8 cellular contexts compared by ENCODE assay signal in the genomic region with DNA sequence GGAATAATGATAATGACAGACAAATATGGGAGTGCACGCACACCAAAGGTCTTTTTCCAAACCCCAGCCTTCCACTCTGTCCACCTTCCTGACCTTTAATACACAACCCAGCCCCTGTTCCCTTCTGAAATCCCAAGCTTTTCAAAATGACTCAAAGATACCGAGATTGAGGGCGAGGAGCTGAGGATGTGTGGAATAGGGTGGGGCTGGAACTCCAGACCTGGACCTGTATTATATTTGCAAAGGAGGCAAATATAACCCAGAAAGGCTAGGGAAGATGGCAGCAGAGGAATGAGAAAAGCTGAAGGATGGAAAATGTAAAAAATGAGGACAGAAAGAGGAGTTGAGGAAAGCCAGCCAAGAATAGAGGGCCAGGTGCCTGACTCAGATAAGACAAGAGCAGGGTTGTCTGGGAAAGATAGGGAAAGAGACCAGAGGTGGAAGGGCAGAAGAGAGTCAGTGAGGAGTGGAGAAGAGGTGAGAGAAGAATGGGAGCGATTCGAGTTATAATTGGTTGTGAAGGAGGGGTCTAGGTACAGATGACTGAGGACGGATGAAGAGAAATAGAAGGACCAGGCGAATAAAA. TPM values are rescaled to one million over a fixed set of nuclear protein-coding genes. Genes with fewer than 3 reads are reported as not detected.
A peak's percentile ranks its signal among the peaks of the same experiment; 100 is the strongest.
DNase-seq lines count a peak whose midpoint lies in the region; ATAC-seq, FAIRE-seq and TF ChIP-seq lines count a peak whose summit lies in the region.

No MANE protein-coding gene starts in this region.

- H3K79me2 ChIP-seq in endothelial cell of umbilical vein (ENCODE audit: control insufficient read depth, insufficient read depth, low read length): peaks cover 32% of the 10 kb centered on the region

- H3K27me3 ChIP-seq in endothelial cell of umbilical vein (ENCODE audit: control insufficient read depth in 2 of 2, insufficient read depth in 2 of 2, low read length in 2 of 2): no peaks in the 10 kb centered on the region
- no peaks in the 10 kb centered on the region for H3K27me3 ChIP-seq in prostate gland (replicated peaks; ENCODE audit: insufficient read depth)

- TF ChIP-seq POLR2A in endothelial cell of umbilical vein (IDR thresholded peaks at IDR 0.05; ENCODE audit: low read depth, low read length): no peak
- TF ChIP-seq POLR2A in prostate gland (IDR thresholded peaks at IDR 0.05): no peak

- no peak overlapping the region for H3K9ac ChIP-seq in endothelial cell of umbilical vein (replicated peaks; ENCODE audit: extremely low read depth, insufficient read depth, low read length)

- POLR2A ChIA-PET in endothelial cell of umbilical vein (lab: Charles Lee): interaction anchor here (0.8 to 2.5 kb wide), 5 partner anchors 12 to 294 kb away, joined by 3 to 43 read pairs (median 9); a partner anchor contains a TSS

- H4K20me1 ChIP-seq in endothelial cell of umbilical vein (replicated peaks; ENCODE audit: control insufficient read depth, extremely low read depth, insufficient read depth, low read length): no peaks in the 10 kb centered on the region

- no peaks in the 10 kb centered on the region for H3K9me3 ChIP-seq in endothelial cell of umbilical vein (replicated peaks; ENCODE audit: control insufficient read depth, insufficient read depth, low read length)
- H3K9me3 ChIP-seq in prostate gland: no peaks in the 10 kb centered on the region

- no peaks in the 10 kb centered on the region for H3K9me1 ChIP-seq in endothelial cell of umbilical vein (replicated peaks; ENCODE audit: control insufficient read depth, extremely low read depth, insufficient read depth, low read length)

- peak; percentile 75 for DNase-seq in NCI-H1092 treated with DMSO at 0.1 percent for 48 hours (lab: John Stamatoyannopoulos, UW)
- no peak for DNase-seq in NCI-H1092 (lab: John Stamatoyannopoulos, UW)
- DNase-seq in endothelial cell of umbilical vein (ENCODE audit: low read depth, low spot score): peak; percentile 41
- DNase-seq in prostate gland (ENCODE audit: low spot score): no peak
- no peak for DNase-seq in NCI-H2081 (lab: John Stamatoyannopoulos, UW)
- no peak for DNase-seq in HuH-7 (ENCODE audit: low spot score)

- H3K4me2 ChIP-seq in endothelial cell of umbilical vein (ENCODE audit: insufficient read depth, low read length): peak overlapping the region; percentile 33

- intact Hi-C loops in endothelial cell of umbilical vein (cut with micrococcal nuclease): no loop called here
- intact Hi-C loops in prostate gland (cut with DNase I): loop anchor here (5.0 kb wide), 2 partner anchors 62 to 153 kb away; a partner anchor contains a TSS

- no TSS peak for BruUV-seq in endothelial cell of umbilical vein (replicated peaks; lab: Mats Ljungman, UMichigan)

- ATAC-seq in GM21528 (IDR thresholded peaks at IDR 0.05; ENCODE audit: low FRiP score, unreplicated experiment): no peak

- H3K27ac ChIP-seq in endothelial cell of umbilical vein (ENCODE audit: insufficient read depth, low read depth, low read length) (peak overlapping the region; percentile 70), prostate gland (peak overlapping the region; percentile 92 to 99)

- no peak for TF ChIP-seq CTCF in endothelial cell of umbilical vein (IDR thresholded peaks at IDR 0.05; ENCODE audit: extremely low read depth in 1 of 2, insufficient read depth in 1 of 2, low read depth in 1 of 2, low read length in 2 of 2)
- TF ChIP-seq CTCF in prostate gland (IDR thresholded peaks at IDR 0.05): no peak

- H3K4me3 ChIP-seq in endothelial cell of umbilical vein (replicated peaks in 1 of 3; ENCODE audit: insufficient read depth in 1 of 3, low read depth in 1 of 3, low read length in 3 of 3): peak overlapping the region in 1 of 3 experiments; percentile 21
- H3K4me3 ChIP-seq in prostate gland: peak overlapping the region; percentile 89 to 91

- H2AFZ ChIP-seq in endothelial cell of umbilical vein (ENCODE audit: low read depth, low read length): peak overlapping the region; percentile 28

- CTCF ChIA-PET in endothelial cell of umbilical vein (lab: Charles Lee): interaction anchor here (1.1 to 8.4 kb wide), 5 partner anchors 12 to 60 kb away, joined by 4 to 234 read pairs (median 12); a partner anchor contains a TSS

- peak; percentile 80 for FAIRE-seq in endothelial cell of umbilical vein (lab: Jason Lieb, UNC)

- H3K36me3 ChIP-seq in endothelial cell of umbilical vein (ENCODE audit: control insufficient read depth in 2 of 2, extremely low read depth in 1 of 2, insufficient read depth in 2 of 2, low read length in 2 of 2) (peaks cover 0 to 9% of the 10 kb centered on the region in 2 experiments), prostate gland (peaks cover 0 to 2% of the 10 kb centered on the region in 2 donors)

- dilution Hi-C loops in endothelial cell of umbilical vein (cut with MboI; ENCODE audit: extremely low pct_ligation_motif_present, low sequenced_read_pairs): no loop called here

- WGBS in prostate gland: 25% methylated on average over 7 of the region's 7 CpGs

- H3K4me1 ChIP-seq in endothelial cell of umbilical vein (ENCODE audit: control insufficient read depth, extremely low read depth, insufficient read depth, low read length) (peaks cover 38% of the 10 kb centered on the region), prostate gland (replicated peaks) (peaks cover 12% of the 10 kb centered on the region)

TF ChIP-seq in PFSK-1, 5 proteins besides CTCF, POLR2A, EP300 and RAD21 (continues in another document):
- TF ChIP-seq SIN3A (IDR thresholded peaks at IDR 0.05; ENCODE audit: borderline replicate concordance, insufficient read depth, low read length) (no peak), TAF1 (IDR thresholded peaks at IDR 0.05; ENCODE audit: borderline replicate concordance, insufficient read depth, low read length) (no peak)

RNA-seq across cellular contexts. Expression of a gene that starts 1.0 kb away (rescaled TPM):
- polyA plus RNA-seq in PFSK-1 (2012; ENCODE audit: insufficient read length, low read depth): 359 TPM
- total RNA-seq in endothelial cell of umbilical vein (518 and 555 TPM in 2 replicates), prostate gland (100 to 1,000 TPM; 285 to 339 TPM)
- 661 and 787 TPM in 2 replicates for polyA plus RNA-seq in endothelial cell of umbilical vein
- polyA plus RNA-seq in endothelial cell of umbilical vein (2011; cell fraction: cytosol; rRNA removed): 356 and 357 TPM in 2 replicates
- 146 and 181 TPM in 2 replicates for polyA plus RNA-seq in endothelial cell of umbilical vein (2011; cell fraction: nucleus; rRNA removed)
- polyA plus RNA-seq in endothelial cell of umbilical vein (2012): 327 and 655 TPM in 2 replicates
- polyA minus RNA-seq in endothelial cell of umbilical vein: 264 and 340 TPM in 2 replicates
- polyA minus RNA-seq in endothelial cell of umbilical vein (2011; cell fraction: cytosol; rRNA and poly(A)+ RNA removed): 73.9 TPM
- polyA minus RNA-seq in endothelial cell of umbilical vein (2011; cell fraction: nucleus; rRNA and poly(A)+ RNA removed): 40.4 and 51.6 TPM in 2 replicates

RNA-seq across cellular contexts. Expression of a gene that starts 7.2 kb away (rescaled TPM):
- 0.40 TPM for polyA plus RNA-seq in PFSK-1 (2012; ENCODE audit: insufficient read length, low read depth)
- total RNA-seq in endothelial cell of umbilical vein (3.8 and 4.1 TPM in 2 replicates), prostate gland (10 to 100 TPM in 1 of 2 donors, under 1 TPM in 1; 0.73 to 13.1 TPM)
- polyA plus RNA-seq in endothelial cell of umbilical vein: 1.3 and 1.8 TPM in 2 replicates
- polyA plus RNA-seq in endothelial cell of umbilical vein (2011; cell fraction: cytosol; rRNA removed): 0.17 and 0.58 TPM in 2 replicates
- 8.8 and 10.8 TPM in 2 replicates for polyA plus RNA-seq in endothelial cell of umbilical vein (2011; cell fraction: nucleus; rRNA removed)
- 1.2 and 1.7 TPM in 2 replicates for polyA plus RNA-seq in endothelial cell of umbilical vein (2012)
- polyA minus RNA-seq in endothelial cell of umbilical vein: 0.58 and 1.8 TPM in 2 replicates
- not detected for polyA minus RNA-seq in endothelial cell of umbilical vein (2011; cell fraction: cytosol; rRNA and poly(A)+ RNA removed)
- polyA minus RNA-seq in endothelial cell of umbilical vein (2011; cell fraction: nucleus; rRNA and poly(A)+ RNA removed): 1.5 and 2.8 TPM in 2 replicates

RNA-seq across cellular contexts. Expression of a gene that starts 12.2 kb away (rescaled TPM):
- polyA plus RNA-seq in PFSK-1 (2012; ENCODE audit: insufficient read length, low read depth): 364 TPM
- total RNA-seq in endothelial cell of umbilical vein (136 and 147 TPM in 2 replicates), prostate gland (100 to 1,000 TPM; 267 to 282 TPM)
- polyA plus RNA-seq in endothelial cell of umbilical vein: 306 and 319 TPM in 2 replicates
- polyA plus RNA-seq in endothelial cell of umbilical vein (2011; cell fraction: cytosol; rRNA removed): 189 and 228 TPM in 2 replicates
- polyA plus RNA-seq in endothelial cell of umbilical vein (2011; cell fraction: nucleus; rRNA removed): 119 and 136 TPM in 2 replicates
- 160 and 203 TPM in 2 replicates for polyA plus RNA-seq in endothelial cell of umbilical vein (2012)
- 221 and 250 TPM in 2 replicates for polyA minus RNA-seq in endothelial cell of umbilical vein
- 55.0 TPM for polyA minus RNA-seq in endothelial cell of umbilical vein (2011; cell fraction: cytosol; rRNA and poly(A)+ RNA removed)
- 43.1 and 46.8 TPM in 2 replicates for polyA minus RNA-seq in endothelial cell of umbilical vein (2011; cell fraction: nucleus; rRNA and poly(A)+ RNA removed)

RNA-seq across cellular contexts. Expression of a gene that starts 24.2 kb away (rescaled TPM):
- polyA plus RNA-seq in PFSK-1 (2012; ENCODE audit: insufficient read length, low read depth): 0.21 TPM
- total RNA-seq in endothelial cell of umbilical vein (not detected in 2 replicates), prostate gland (1 to 10 TPM; 1.6 to 8.6 TPM)
- polyA plus RNA-seq in endothelial cell of umbilical vein: not detected in 2 replicates
- not detected in 2 replicates for polyA plus RNA-seq in endothelial cell of umbilical vein (2011; cell fraction: cytosol; rRNA removed)
- polyA plus RNA-seq in endothelial cell of umbilical vein (2011; cell fraction: nucleus; rRNA removed): not detected in 2 replicates
- 0.05 TPM in 1 of 2 replicates, not detected in the other for polyA plus RNA-seq in endothelial cell of umbilical vein (2012)
- not detected in 2 replicates for polyA minus RNA-seq in endothelial cell of umbilical vein
- not detected for polyA minus RNA-seq in endothelial cell of umbilical vein (2011; cell fraction: cytosol; rRNA and poly(A)+ RNA removed)
- polyA minus RNA-seq in endothelial cell of umbilical vein (2011; cell fraction: nucleus; rRNA and poly(A)+ RNA removed): not detected in 2 replicates

RNA-seq across cellular contexts. Expression of a gene that starts 41.3 kb away (rescaled TPM):
- 126 TPM for polyA plus RNA-seq in PFSK-1 (2012; ENCODE audit: insufficient read length, low read depth)
- total RNA-seq in endothelial cell of umbilical vein (36.5 and 41.1 TPM in 2 replicates), prostate gland (10 to 100 TPM; 92.0 to 92.6 TPM)
- polyA plus RNA-seq in endothelial cell of umbilical vein: 104 and 112 TPM in 2 replicates
- 85.3 and 85.9 TPM in 2 replicates for polyA plus RNA-seq in endothelial cell of umbilical vein (2011; cell fraction: cytosol; rRNA removed)
- 81.1 and 86.9 TPM in 2 replicates for polyA plus RNA-seq in endothelial cell of umbilical vein (2011; cell fraction: nucleus; rRNA removed)
- polyA plus RNA-seq in endothelial cell of umbilical vein (2012): 42.2 and 52.7 TPM in 2 replicates
- 34.1 and 41.1 TPM in 2 replicates for polyA minus RNA-seq in endothelial cell of umbilical vein
- 16.7 TPM for polyA minus RNA-seq in endothelial cell of umbilical vein (2011; cell fraction: cytosol; rRNA and poly(A)+ RNA removed)
- polyA minus RNA-seq in endothelial cell of umbilical vein (2011; cell fraction: nucleus; rRNA and poly(A)+ RNA removed): 11.3 TPM in 2 replicates

Comparison
In these comparisons a context has a peak if more than half of its experiments do, and no peak if none do; other contexts are left out.
1. DNase-seq: peak in NCI-H1092 treated with DMSO at 0.1 percent for 48 hours (single experiment) and endothelial cell of umbilical vein (single experiment); none in NCI-H1092 (single experiment), prostate gland (single experiment), NCI-H2081 (0 of 2) and HuH-7 (single experiment).